8 cellular contexts compared by ENCODE assay signal in the genomic region with DNA sequence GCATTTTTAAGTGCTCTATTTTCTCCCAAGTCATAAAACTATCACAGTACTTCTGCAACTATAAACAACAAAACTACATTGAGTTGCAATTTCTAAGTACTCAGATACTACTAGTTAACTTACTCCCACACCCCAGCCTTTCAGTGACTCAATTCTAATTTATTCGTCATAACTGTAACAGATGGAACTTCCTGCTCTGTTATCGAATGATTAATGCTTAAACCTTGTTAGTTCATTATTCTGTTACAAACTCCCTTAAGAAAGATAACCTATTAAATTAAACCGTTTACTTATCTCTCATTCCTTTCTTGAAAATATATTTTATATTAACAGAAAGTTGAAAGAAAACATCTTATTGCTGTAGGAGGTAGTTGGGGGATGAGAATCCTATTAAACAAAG. TPM values are rescaled to one million over a fixed set of nuclear protein-coding genes. Genes with fewer than 3 reads are reported as not detected.
DNase-seq lines count a peak whose midpoint lies in the region; ATAC-seq, FAIRE-seq and TF ChIP-seq lines count a peak whose summit lies in the region.

No MANE protein-coding gene starts in this region.

- CTCF ChIA-PET in MCF 10A (lab: Yijun Ruan, JAX): no interaction called here

- H3K36me3 Mint-ChIP-seq in MCF 10A (ENCODE audit: insufficient read depth, unreplicated experiment) (peaks cover 6% of the 10 kb centered on the region), endodermal cell (ENCODE audit: low read depth) (no peaks in the 10 kb centered on the region), endothelial cell (ENCODE audit: low read depth, unreplicated experiment) (no peaks in the 10 kb centered on the region)

- TF ChIP-seq POLR2A in breast epithelium (IDR thresholded peaks at IDR 0.05): no peak
- no peak for TF ChIP-seq POLR2A in GM12891 (IDR thresholded peaks at IDR 0.05; ENCODE audit: low read depth, low read length)

- H3K9me3 Mint-ChIP-seq in MCF 10A (ENCODE audit: unreplicated experiment) (no peaks in the 10 kb centered on the region), endodermal cell (no peaks in the 10 kb centered on the region), endothelial cell (ENCODE audit: unreplicated experiment) (no peaks in the 10 kb centered on the region)

- peak; percentile 91 for ATAC-seq in HG03060 (IDR thresholded peaks at IDR 0.05; ENCODE audit: low read depth, unreplicated experiment)

- H3K4me3 ChIP-seq in breast epithelium (no peak overlapping the region), endodermal cell (ENCODE audit: low read length) (no peak overlapping the region)

- H3K27me3 Mint-ChIP-seq in MCF 10A (ENCODE audit: insufficient read depth, unreplicated experiment) (no peaks in the 10 kb centered on the region), endodermal cell (ENCODE audit: insufficient read depth) (no peaks in the 10 kb centered on the region), endothelial cell (ENCODE audit: unreplicated experiment) (no peaks in the 10 kb centered on the region)

- H3K36me3 ChIP-seq in breast epithelium (no peaks in the 10 kb centered on the region), endodermal cell (ENCODE audit: control insufficient read depth, insufficient read depth, low read length) (no peaks in the 10 kb centered on the region)

- BruUV-seq in MCF 10A (replicated peaks; lab: Mats Ljungman, UMichigan): no TSS peak

- H3K4me1 Mint-ChIP-seq in MCF 10A (ENCODE audit: insufficient read depth, unreplicated experiment) (peaks cover 9% of the 10 kb centered on the region), endodermal cell (no peaks in the 10 kb centered on the region), endothelial cell (ENCODE audit: unreplicated experiment) (no peaks in the 10 kb centered on the region)

- WGBS in endodermal cell (ENCODE audit: insufficient coverage in 1 of 2, insufficient read length in 1 of 2), 2 experiments: 86 to 94% methylated on average over 2 of the region's 3 CpGs

- intact Hi-C loops in MCF 10A (cut with micrococcal nuclease): no loop called here
- intact Hi-C loops in breast epithelium (cut with DNase I; ENCODE audit: low total_unique reads): no loop called here

- POLR2A ChIA-PET in MCF 10A (lab: Yijun Ruan, JAX): no interaction called here

- H3K9me3 ChIP-seq in breast epithelium: no peaks in the 10 kb centered on the region
- H3K9me3 ChIP-seq in endodermal cell (ENCODE audit: control insufficient read depth, low read length): no peaks in the 10 kb centered on the region

- H3K27me3 ChIP-seq in breast epithelium (no peaks in the 10 kb centered on the region), endodermal cell (ENCODE audit: control insufficient read depth, insufficient read depth, low read length, poor library complexity, severe bottlenecking) (no peaks in the 10 kb centered on the region)

- H3K27ac ChIP-seq in breast epithelium: no peak overlapping the region
- H3K27ac ChIP-seq in endodermal cell (ENCODE audit: low read depth, low read length): no peak overlapping the region

- H3K27ac Mint-ChIP-seq in MCF 10A (ENCODE audit: low read depth, unreplicated experiment) (peak overlapping the region; percentile 44), endodermal cell (no peak overlapping the region), endothelial cell (ENCODE audit: unreplicated experiment) (no peak overlapping the region)

- no peak for FAIRE-seq in GM12891 (lab: Jason Lieb, UNC)

- H3K4me3 Mint-ChIP-seq in MCF 10A (ENCODE audit: unreplicated experiment) (no peak overlapping the region), endodermal cell (no peak overlapping the region), endothelial cell (ENCODE audit: unreplicated experiment) (no peak overlapping the region)

- TF ChIP-seq CTCF in MCF 10A (IDR thresholded peaks at IDR 0.05; ENCODE audit: unreplicated experiment) (no peak), breast epithelium (IDR thresholded peaks at IDR 0.05) (no peak), endodermal cell (conservative IDR thresholded peaks at IDR 0.05) (no peak), endothelial cell (IDR thresholded peaks at IDR 0.05; ENCODE audit: unreplicated experiment) (no peak)

- peak; percentile 39 for DNase-seq in MCF 10A (ENCODE audit: unreplicated experiment)
- no peak for DNase-seq in breast epithelium (ENCODE audit: low spot score in 2 of 2)
- peak; percentile 57 for DNase-seq in astrocyte of the hippocampus (ENCODE audit: low read depth, low spot score)
- no peak for DNase-seq in endodermal cell
- no peak for DNase-seq in NCI-H446 treated with DMSO at 0.1 percent for 48 hours (lab: John Stamatoyannopoulos, UW)
- no peak for DNase-seq in endothelial cell (ENCODE audit: low spot score)
- DNase-seq in GM12891 (ENCODE audit: insufficient read length, low spot score): no peak

- no peak overlapping the region for H3K9ac ChIP-seq in endodermal cell (ENCODE audit: extremely low read depth, low read length, poor library complexity, severe bottlenecking)

- H3K4me1 ChIP-seq in breast epithelium (no peaks in the 10 kb centered on the region), endodermal cell (ENCODE audit: control insufficient read depth, insufficient read depth, low read length) (no peaks in the 10 kb centered on the region)

TF ChIP-seq in GM12891, 5 proteins besides CTCF, POLR2A, EP300 and RAD21:
- TF ChIP-seq PAX5 (IDR thresholded peaks at IDR 0.05; ENCODE audit: insufficient read depth, low read length, severe bottlenecking) (no peak), POU2F2 (IDR thresholded peaks at IDR 0.05; ENCODE audit: low read depth, low read length) (no peak), TAF1 (IDR thresholded peaks at IDR 0.05; ENCODE audit: low read depth, low read length) (no peak), SPI1 (IDR thresholded peaks at IDR 0.05; ENCODE audit: low read depth, low read length) (no peak), POLR2AphosphoS5 (IDR thresholded peaks at IDR 0.05; ENCODE audit: low read depth, low read length) (no peak)

RNA-seq across cellular contexts. Expression of a gene that starts 17.0 kb away (rescaled TPM):
- total RNA-seq in MCF 10A (2022) (1.8 and 3.7 TPM in 2 replicates), breast epithelium (10 to 100 TPM in 1 of 3 donors, 1 to 10 TPM in 2; 2.6 to 12.5 (median 5.3) TPM), endodermal cell (not detected), endothelial cell (ENCODE audit: unreplicated experiment) (not detected)
- 0.46 TPM for polyA plus RNA-seq in endodermal cell (2013, experiment 1 of 2)
- polyA plus RNA-seq in endodermal cell (2013, experiment 2 of 2): 0.21 TPM
- polyA plus RNA-seq in GM12891 (2012; ENCODE audit: low read depth, missing spikeins): 0.80 TPM

RNA-seq across cellular contexts. Expression of a gene that starts 35.3 kb away (rescaled TPM):
- total RNA-seq in MCF 10A (2022) (42.5 and 47.3 TPM in 2 replicates), breast epithelium (10 to 100 TPM; 35.5 to 78.2 (median 50.5) TPM), endodermal cell (10 to 100 TPM; 64.3 to 66.7 TPM), endothelial cell (ENCODE audit: unreplicated experiment) (40.7 TPM)
- polyA plus RNA-seq in endodermal cell (2013, experiment 1 of 2): 25.0 TPM
- polyA plus RNA-seq in endodermal cell (2013, experiment 2 of 2): 24.4 TPM
- polyA plus RNA-seq in GM12891 (2012; ENCODE audit: low read depth, missing spikeins): 7.2 TPM

Comparison
In these comparisons a context has a peak if more than half of its experiments do, and no peak if none do; other contexts are left out.
1. DNase-seq: peak in MCF 10A (single experiment) and astrocyte of the hippocampus (single experiment); none in breast epithelium (0 of 2), endodermal cell (single experiment), NCI-H446 treated with DMSO at 0.1 percent for 48 hours (single experiment), endothelial cell (single experiment) and GM12891 (single experiment).